Comparison of ENCODE assay signal across 1 cellular context in the genomic region with DNA sequence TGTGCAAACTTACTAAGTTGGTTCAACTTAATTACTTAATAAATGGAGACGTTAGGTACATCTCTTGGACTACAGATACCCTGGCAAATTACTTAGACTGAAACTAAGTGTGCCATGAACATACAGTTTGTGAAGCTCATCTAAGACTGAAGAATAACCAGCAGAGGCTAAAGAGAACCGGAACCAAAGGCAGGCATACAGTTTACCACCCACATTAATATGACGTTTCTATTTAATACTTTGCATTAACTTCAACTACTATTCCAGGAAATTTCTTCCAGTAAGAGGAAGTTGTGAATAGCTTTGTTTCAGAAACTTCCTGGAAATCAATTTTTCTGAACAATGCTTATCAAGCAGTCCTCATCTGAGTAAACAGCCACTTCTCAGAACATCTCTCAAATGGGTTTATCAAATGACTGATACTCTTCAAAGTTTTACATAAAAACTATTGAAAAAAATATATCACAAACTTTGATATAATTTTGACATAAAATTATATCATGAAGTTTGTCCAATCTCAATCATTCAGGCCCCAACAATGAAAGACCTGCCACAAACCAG.
TF ChIP-seq lines count a peak whose summit lies in the region.

No MANE protein-coding gene starts in this region.

TF ChIP-seq in endothelial cell of umbilical vein, 7 proteins besides CTCF, POLR2A, EP300 and RAD21:
- TF ChIP-seq, protein P1, sequence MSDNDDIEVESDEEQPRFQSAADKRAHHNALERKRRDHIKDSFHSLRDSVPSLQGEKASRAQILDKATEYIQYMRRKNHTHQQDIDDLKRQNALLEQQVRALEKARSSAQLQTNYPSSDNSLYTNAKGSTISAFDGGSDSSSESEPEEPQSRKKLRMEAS (IDR thresholded peaks at IDR 0.05; ENCODE audit: insufficient read depth, insufficient read length): no peak
- TF ChIP-seq MYC (IDR thresholded peaks at IDR 0.05; ENCODE audit: low read depth, low read length) (no peak), GATA2 (IDR thresholded peaks at IDR 0.05; ENCODE audit: insufficient read depth, insufficient read length, low read depth, low read length) (no peak), POLR2AphosphoS5 (IDR thresholded peaks at IDR 0.05; ENCODE audit: insufficient read depth, low read depth, low read length) (no peak), EZH2 (IDR thresholded peaks at IDR 0.05; ENCODE audit: borderline replicate concordance, low read depth, low read length, severe bottlenecking) (no peak), JUN (IDR thresholded peaks at IDR 0.05; ENCODE audit: borderline replicate concordance, insufficient read depth, insufficient read length, low read depth) (no peak), FOS (IDR thresholded peaks at IDR 0.05; ENCODE audit: borderline replicate concordance, insufficient read depth, low read length) (no peak)
